Comparison of ENCODE assay signal across 9 cellular contexts in the genomic region with DNA sequence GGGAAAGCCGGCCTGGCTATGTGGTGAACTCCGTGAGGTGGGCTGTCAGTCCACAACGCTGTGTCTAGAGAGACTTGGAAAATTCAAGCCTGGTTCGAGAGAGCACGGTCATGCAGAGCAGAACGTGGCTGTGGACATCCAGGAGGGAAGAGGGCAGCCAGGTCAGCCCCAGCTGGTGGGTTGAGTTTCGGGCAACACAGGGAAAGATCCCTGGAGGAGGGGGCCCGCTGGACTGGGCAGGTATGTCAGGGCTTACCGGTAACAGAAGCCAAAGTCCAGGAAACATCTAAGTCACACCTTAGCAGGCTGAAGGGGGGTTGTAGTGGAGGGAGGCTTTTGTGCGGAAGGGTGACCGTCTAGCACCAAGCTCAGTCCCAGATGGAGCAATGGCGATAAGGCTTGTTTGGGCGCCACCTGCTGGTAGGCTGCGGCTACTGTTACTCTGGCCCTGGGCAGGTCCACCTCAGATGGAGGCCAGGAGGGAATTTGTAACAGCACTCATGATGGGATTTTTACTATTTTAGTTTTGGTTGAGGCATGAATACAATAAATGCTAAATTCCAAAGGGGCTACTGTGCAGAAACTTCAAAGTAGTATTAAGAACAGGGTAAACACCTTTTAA.
DNase-seq lines count a peak whose midpoint lies in the region; ATAC-seq lines count a peak whose summit lies in the region.
"Had no signal": no experiment of that assay in that cellular context is flagged by ENCODE, and none has a peak within 500 bp of the region (broad histone marks: within the 10 kb centered on the region; RNA-seq: fewer than 3 reads in every experiment).

No MANE protein-coding gene starts in this region.

- no peak overlapping the region for H2AFZ ChIP-seq in mesenchymal stem cell (ENCODE audit: low read depth, low read length)

- no peaks in the 10 kb centered on the region for H3K27me3 Mint-ChIP-seq in CD4-positive, alpha-beta memory T cell
- H3K27me3 Mint-ChIP-seq in activated CD4-positive, alpha-beta memory T cell treated with anti-CD3 and anti-CD28 coated beads, Interleukin-2, amount 10 ng/mL, durations not matched to agents 7 days and 5 days = no peaks in the 10 kb centered on the region

- DNase-seq in CD4-positive, alpha-beta memory T cell = peak; percentile 29 to 49 (median 43)
- DNase-seq in NCI-H526 (lab: John Stamatoyannopoulos, UW) = peak; percentile 45 to 84
- DNase-seq in activated CD4-positive, alpha-beta memory T cell treated with anti-CD3 and anti-CD28 coated beads, Interleukin-2, amount 10 ng/mL, durations not matched to agents 7 days and 5 days = peak; percentile 72
- peak; percentile 6 to 46 (median 13) for DNase-seq in effector memory CD4-positive, alpha-beta T cell
- peak; percentile 59 for DNase-seq in mesenchymal stem cell
- DNase-seq in stimulated activated CD8-positive, alpha-beta memory T cell treated with anti-CD3 and anti-CD28 coated beads, Interleukin-2, amount 100 ng/mL, for 1 hour (ENCODE audit: low read depth in 2 of 2) = peak; percentile 44 to 47

- H3K27me3 ChIP-seq in CD4-positive, alpha-beta memory T cell (ENCODE audit: insufficient read depth, low read length) = no peaks in the 10 kb centered on the region
- no peaks in the 10 kb centered on the region for H3K27me3 ChIP-seq in effector memory CD4-positive, alpha-beta T cell (replicated peaks; ENCODE audit: control insufficient read depth, insufficient read depth, low read length, poor library complexity, severe bottlenecking)
- peaks cover 0 to 8% of the 10 kb centered on the region in 2 experiments for H3K27me3 ChIP-seq in mesenchymal stem cell (ENCODE audit: control insufficient read depth in 1 of 2, insufficient read depth in 1 of 2, low read length in 2 of 2)

- no peak overlapping the region for H3K14ac ChIP-seq in mesenchymal stem cell (ENCODE audit: low read length in 2 of 2)

- no peak overlapping the region for H4K91ac ChIP-seq in mesenchymal stem cell (ENCODE audit: low read length)

- H2BK120ac ChIP-seq in mesenchymal stem cell (ENCODE audit: low read depth, low read length) = no peak overlapping the region

- intact Hi-C loops in CD4-positive, alpha-beta memory T cell (cut with micrococcal nuclease) = loop anchor here (5.0 to 10.0 kb wide), 4 partner anchors 117 to 1457 kb away; no protein-coding TSS in a partner anchor

- H3K4me1 Mint-ChIP-seq in CD4-positive, alpha-beta memory T cell = peaks cover 0 to 12% (median 1%) of the 10 kb centered on the region in 4 donors
- no peaks in the 10 kb centered on the region for H3K4me1 Mint-ChIP-seq in activated CD4-positive, alpha-beta memory T cell treated with anti-CD3 and anti-CD28 coated beads, Interleukin-2, amount 10 ng/mL, durations not matched to agents 7 days and 5 days

- no peaks in the 10 kb centered on the region for H3K9me3 ChIP-seq in CD4-positive, alpha-beta memory T cell (ENCODE audit: control insufficient read depth in 1 of 2, low read length in 2 of 2)
- no peaks in the 10 kb centered on the region for H3K9me3 ChIP-seq in effector memory CD4-positive, alpha-beta T cell (ENCODE audit: control insufficient read depth, low read length)
- no peaks in the 10 kb centered on the region for H3K9me3 ChIP-seq in mesenchymal stem cell (ENCODE audit: control insufficient read depth, low read length)

- no peaks in the 10 kb centered on the region for H3K4me1 ChIP-seq in CD4-positive, alpha-beta memory T cell (ENCODE audit: insufficient read depth, low read length)
- no peaks in the 10 kb centered on the region for H3K4me1 ChIP-seq in effector memory CD4-positive, alpha-beta T cell (ENCODE audit: control insufficient read depth, insufficient read depth, low read length, poor library complexity, severe bottlenecking)
- no peaks in the 10 kb centered on the region for H3K4me1 ChIP-seq in mesenchymal stem cell (ENCODE audit: control insufficient read depth, insufficient read depth, low read depth, low read length)

- WGBS in mesenchymal stem cell = 41% methylated on average over 14 of the region's 14 CpGs

- H3K4me3 Mint-ChIP-seq in CD4-positive, alpha-beta memory T cell = no peak overlapping the region
- no peak overlapping the region for H3K4me3 Mint-ChIP-seq in activated CD4-positive, alpha-beta memory T cell treated with anti-CD3 and anti-CD28 coated beads, Interleukin-2, amount 10 ng/mL, durations not matched to agents 7 days and 5 days
- H3K4me3 Mint-ChIP-seq: T-helper 1 cell treated with Interleukin-12 subunit alpha and Interleukin-12 subunit beta and Interleukin-4 antibody, amounts not matched to agents 30 μg/mL and 1 μg/mL, for 36 hours had no signal

- H3K4me2 ChIP-seq in mesenchymal stem cell (ENCODE audit: low read length, poor library complexity, severe bottlenecking) = no peak overlapping the region

- no peak overlapping the region for H3K27ac ChIP-seq in CD4-positive, alpha-beta memory T cell (ENCODE audit: low read depth, low read length)
- H3K27ac ChIP-seq in effector memory CD4-positive, alpha-beta T cell (ENCODE audit: insufficient read depth, low read length, poor library complexity, severe bottlenecking) = no peak overlapping the region
- no peak overlapping the region for H3K27ac ChIP-seq in mesenchymal stem cell (ENCODE audit: low read length, poor library complexity, severe bottlenecking)

- no peaks in the 10 kb centered on the region for H3K36me3 ChIP-seq in CD4-positive, alpha-beta memory T cell (ENCODE audit: insufficient read depth, low read length)
- no peaks in the 10 kb centered on the region for H3K36me3 ChIP-seq in effector memory CD4-positive, alpha-beta T cell (ENCODE audit: control insufficient read depth, insufficient read depth, low read length)
- no peaks in the 10 kb centered on the region for H3K36me3 ChIP-seq in mesenchymal stem cell (ENCODE audit: control insufficient read depth in 1 of 2, insufficient read depth in 2 of 2, low read depth in 1 of 2, low read length in 2 of 2)

- no peak overlapping the region for H3K9ac ChIP-seq in mesenchymal stem cell (ENCODE audit: low read length)

- no peak overlapping the region for H2BK5ac ChIP-seq in mesenchymal stem cell (ENCODE audit: low read depth, low read length, poor library complexity, severe bottlenecking)

- H3K9me3 Mint-ChIP-seq in CD4-positive, alpha-beta memory T cell = no peaks in the 10 kb centered on the region
- no peaks in the 10 kb centered on the region for H3K9me3 Mint-ChIP-seq in activated CD4-positive, alpha-beta memory T cell treated with anti-CD3 and anti-CD28 coated beads, Interleukin-2, amount 10 ng/mL, durations not matched to agents 7 days and 5 days
- H3K9me3 Mint-ChIP-seq: T-helper 1 cell treated with Interleukin-12 subunit alpha and Interleukin-12 subunit beta and Interleukin-4 antibody, amounts not matched to agents 30 μg/mL and 1 μg/mL, for 36 hours had no signal

- H3K27ac Mint-ChIP-seq in CD4-positive, alpha-beta memory T cell = peak overlapping the region in 1 of 7 donors; percentile 51
- no peak overlapping the region for H3K27ac Mint-ChIP-seq in activated CD4-positive, alpha-beta memory T cell treated with anti-CD3 and anti-CD28 coated beads, Interleukin-2, amount 10 ng/mL, durations not matched to agents 7 days and 5 days
- H3K27ac Mint-ChIP-seq: T-helper 1 cell treated with Interleukin-12 subunit alpha and Interleukin-12 subunit beta and Interleukin-4 antibody, amounts not matched to agents 30 μg/mL and 1 μg/mL, for 36 hours had no signal

- H3K18ac ChIP-seq in mesenchymal stem cell (ENCODE audit: low read depth in 1 of 2, low read length in 2 of 2) = no peak overlapping the region

- H3K4ac ChIP-seq in mesenchymal stem cell (ENCODE audit: low read depth in 1 of 2, low read length in 2 of 2) = no peak overlapping the region

- CTCF ChIA-PET in CD4-positive, alpha-beta memory T cell (lab: Charles Lee; ENCODE audit: partially characterized antibody) = interaction anchor here (0.7 to 5.0 kb wide), 29 partner anchors 8 to 1119 kb away, joined by 3 to 47 read pairs (median 5); a partner anchor contains a TSS
- CTCF ChIA-PET in activated CD4-positive, alpha-beta memory T cell treated with anti-CD3 and anti-CD28 coated beads, Interleukin-2, amount 10 ng/mL, durations not matched to agents 7 days and 5 days (lab: Charles Lee) = interaction anchor here (0.6 to 4.6 kb wide), 40 partner anchors 9 to 807 kb away, joined by 3 to 39 read pairs (median 4); no protein-coding TSS in a partner anchor

- no peak overlapping the region for H2AK5ac ChIP-seq in mesenchymal stem cell (ENCODE audit: low read length, severe bottlenecking)

- no peak overlapping the region for H4K8ac ChIP-seq in mesenchymal stem cell (ENCODE audit: low read length)

- no peak overlapping the region for H3K23ac ChIP-seq in mesenchymal stem cell (ENCODE audit: low read length in 2 of 2)

- H3K36me3 Mint-ChIP-seq in CD4-positive, alpha-beta memory T cell = no peaks in the 10 kb centered on the region
- H3K36me3 Mint-ChIP-seq in activated CD4-positive, alpha-beta memory T cell treated with anti-CD3 and anti-CD28 coated beads, Interleukin-2, amount 10 ng/mL, durations not matched to agents 7 days and 5 days (ENCODE audit: low read depth) = no peaks in the 10 kb centered on the region

- ATAC-seq in GM19351 (IDR thresholded peaks at IDR 0.05; ENCODE audit: unreplicated experiment) (peak; percentile 86), HG03378 (IDR thresholded peaks at IDR 0.05; ENCODE audit: unreplicated experiment) (peak; percentile 79)

- POLR2A ChIA-PET in CD4-positive, alpha-beta memory T cell (lab: Charles Lee; ENCODE audit: partially characterized antibody) = interaction anchor here (0.6 kb wide), 1 partner anchor 229 kb away, joined by 3 read pairs; no protein-coding TSS in a partner anchor
- POLR2A ChIA-PET in activated CD4-positive, alpha-beta memory T cell treated with anti-CD3 and anti-CD28 coated beads, Interleukin-2, amount 10 ng/mL, durations not matched to agents 7 days and 5 days (lab: Charles Lee) = no interaction called here

- no peak overlapping the region for H2BK12ac ChIP-seq in mesenchymal stem cell (ENCODE audit: low read length in 2 of 2)

- H3K79me1 ChIP-seq in mesenchymal stem cell (replicated peaks; ENCODE audit: low read length, poor library complexity, severe bottlenecking) = no peaks in the 10 kb centered on the region

- H2BK15ac ChIP-seq in mesenchymal stem cell (ENCODE audit: low read depth, poor library complexity, severe bottlenecking) = no peak overlapping the region

- no peak overlapping the region for H3K4me3 ChIP-seq in CD4-positive, alpha-beta memory T cell (ENCODE audit: low read length in 2 of 2)
- no peak overlapping the region for H3K4me3 ChIP-seq in effector memory CD4-positive, alpha-beta T cell (ENCODE audit: insufficient read depth, low read depth, low read length, poor library complexity, severe bottlenecking)
- no peak overlapping the region for H3K4me3 ChIP-seq in mesenchymal stem cell (ENCODE audit: insufficient read depth in 1 of 2, low read depth in 1 of 2, low read length in 2 of 2)

Comparison
In these comparisons a context has a peak if more than half of its experiments do, and no peak if none do; other contexts are left out.
1. DNase-seq: peak in every context shown above with its lines; median percentile 72 in activated CD4-positive, alpha-beta memory T cell treated with anti-CD3 and anti-CD28 coated beads, Interleukin-2, amount 10 ng/mL, durations not matched to agents 7 days and 5 days; 64 in NCI-H526; 59 in mesenchymal stem cell; 46 in stimulated activated CD8-positive, alpha-beta memory T cell treated with anti-CD3 and anti-CD28 coated beads, Interleukin-2, amount 100 ng/mL, for 1 hour; 43 in CD4-positive, alpha-beta memory T cell; 13 in effector memory CD4-positive, alpha-beta T cell.